In the genomic region with DNA sequence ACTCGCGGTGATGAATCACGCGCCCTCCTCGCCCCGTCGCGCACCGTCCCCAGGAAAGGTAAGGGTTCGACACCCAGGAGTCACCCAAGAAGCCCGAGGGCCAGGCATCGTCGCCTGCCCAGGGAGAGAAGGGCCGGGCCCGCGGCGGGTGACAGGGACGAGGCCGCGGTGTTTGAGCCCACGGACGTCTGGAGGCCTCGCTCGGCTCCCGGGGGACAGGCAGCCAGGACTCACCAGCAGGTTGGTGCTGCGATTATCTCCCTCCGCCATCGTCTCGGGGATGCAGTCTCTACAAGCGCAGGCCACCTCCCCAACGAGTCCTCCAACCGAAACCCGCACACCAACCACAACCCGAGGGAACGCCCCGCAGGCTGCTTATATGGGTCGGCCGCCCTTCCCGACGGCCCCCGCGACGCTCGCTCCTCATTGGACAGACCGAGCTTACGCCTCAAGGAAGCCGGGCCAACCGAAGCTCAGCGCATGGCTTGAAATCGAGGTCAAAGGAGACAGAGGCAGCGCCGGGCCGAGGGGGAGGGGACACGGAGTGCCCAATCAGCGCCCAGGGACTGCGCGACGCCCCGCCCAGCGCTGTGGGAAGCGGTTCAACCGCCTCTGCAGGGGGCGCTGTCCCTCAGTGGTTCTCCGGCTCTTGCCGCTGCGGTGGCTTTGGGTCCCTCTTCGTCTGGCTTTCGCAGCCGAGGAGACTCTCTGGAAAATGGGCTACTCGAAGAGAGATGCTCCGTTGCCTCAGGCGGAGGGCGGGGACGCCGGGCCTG, we compare ENCODE assay signal across 8 cellular contexts. TPM values are rescaled to one million over a fixed set of nuclear protein-coding genes. Genes with fewer than 3 reads are reported as not detected.
DNase-seq lines count a peak whose midpoint lies in the region; ATAC-seq lines count a peak whose summit lies in the region.

A gene (minus strand): TSS at position 353 of the 776 bp plus-strand sequence. CDS start 83 bp downstream, at position 270.

- POLR2A ChIA-PET in activated CD8-positive, alpha-beta memory T cell treated with anti-CD3 and anti-CD28 coated beads for 36 hours (lab: Charles Lee) = interaction anchor here (0.6 to 6.3 kb wide), 4 partner anchors 12 to 167 kb away, joined by 4 to 119 read pairs (median 9); a partner anchor contains a TSS

- H3K27me3 ChIP-seq in effector memory CD4-positive, alpha-beta T cell (replicated peaks; ENCODE audit: control insufficient read depth, insufficient read depth, low read length, poor library complexity, severe bottlenecking) = no peaks in the 10 kb centered on the region

- peak; percentile 99 for DNase-seq in CMK (ENCODE audit: low read depth)
- DNase-seq in HS-5 (ENCODE audit: low read depth) = peak; percentile 93
- peak; percentile 90 for DNase-seq in NK-92 treated with Interleukin-12 subunit alpha and Interleukin-12 subunit beta, amount 100 ng/mL, for 24 hours (lab: John Stamatoyannopoulos, UW)
- peak; percentile 99 for DNase-seq in effector memory CD4-positive, alpha-beta T cell
- peak; percentile 100 for DNase-seq in medulla oblongata (ENCODE audit: extremely low spot score)
- DNase-seq in stimulated activated CD8-positive, alpha-beta memory T cell treated with anti-CD3 and anti-CD28 coated beads, Interleukin-12 subunit alpha, Interleukin-12 subunit beta, amount 100 ng/mL, for 24 hours (ENCODE audit: extremely low read depth) = peak; percentile 97

- CTCF ChIA-PET in activated CD8-positive, alpha-beta memory T cell treated with anti-CD3 and anti-CD28 coated beads for 36 hours (lab: Charles Lee) = interaction anchor here (0.7 to 4.1 kb wide), 9 partner anchors 9 to 48 kb away, joined by 3 to 46 read pairs (median 3); a partner anchor contains a TSS

- H3K36me3 ChIP-seq in effector memory CD4-positive, alpha-beta T cell (ENCODE audit: control insufficient read depth, insufficient read depth, low read length) = peaks cover 15% of the 10 kb centered on the region

- H3K4me3 ChIP-seq in effector memory CD4-positive, alpha-beta T cell (ENCODE audit: insufficient read depth, low read depth, low read length, poor library complexity, severe bottlenecking) = peak within 1 kb of the TSS; percentile 75

- peak within 1 kb of the TSS; percentile 84 for H3K27ac ChIP-seq in effector memory CD4-positive, alpha-beta T cell (ENCODE audit: insufficient read depth, low read length, poor library complexity, severe bottlenecking)

- no peaks in the 10 kb centered on the region for H3K9me3 ChIP-seq in effector memory CD4-positive, alpha-beta T cell (ENCODE audit: control insufficient read depth, low read length)

- H3K4me1 ChIP-seq in effector memory CD4-positive, alpha-beta T cell (ENCODE audit: control insufficient read depth, insufficient read depth, low read length, poor library complexity, severe bottlenecking) = peaks cover 10% of the 10 kb centered on the region

- ATAC-seq in GM19467 (IDR thresholded peaks at IDR 0.05; ENCODE audit: unreplicated experiment) = peak; percentile 92

RNA-seq across cellular contexts. Expression of the gene that starts here (rescaled TPM):
- 10 to 100 TPM; 87.1 to 88.6 TPM for total RNA-seq in activated CD8-positive, alpha-beta memory T cell treated with anti-CD3 and anti-CD28 coated beads for 36 hours

Comparison
In these comparisons a context has a peak if more than half of its experiments do, and no peak if none do; other contexts are left out.
1. Peak in every context shown above with its lines: DNase-seq, ATAC-seq, H3K4me3 ChIP-seq and H3K27ac ChIP-seq.